1 cellular context compared by ENCODE assay signal in the genomic region with DNA sequence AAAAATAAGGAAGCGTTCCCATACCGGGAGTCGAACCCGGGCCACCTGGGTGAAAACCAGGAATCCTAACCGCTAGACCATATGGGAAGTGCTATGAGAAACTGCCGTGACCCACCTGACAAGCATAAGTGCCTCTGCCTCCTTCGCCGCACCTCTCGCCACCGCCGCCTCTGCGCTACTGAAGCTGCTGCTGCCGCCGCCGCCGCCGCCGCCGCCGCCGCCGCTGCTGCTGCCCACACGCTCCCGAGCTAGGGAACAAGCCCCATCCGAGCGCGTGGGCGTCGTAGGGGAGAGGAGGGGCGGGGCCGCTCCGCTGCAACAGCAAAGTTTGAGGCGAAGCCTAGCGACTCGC.
TF ChIP-seq lines count a peak whose summit lies in the region.

No MANE protein-coding gene starts in this region.

TF ChIP-seq in K562, 482 proteins besides CTCF, POLR2A, EP300 and RAD21 (continued from another document):
- 0 out of 2 replicates have a peak, but pooled peaks have one; percentile 2 for TF ChIP-seq ZNF592 (IDR thresholded peaks at IDR 0.05)
- TF ChIP-seq RBFOX2 (IDR thresholded peaks at IDR 0.05; ENCODE audit: low read depth, low read length), result peak; percentile 63
- TF ChIP-seq ZNF699 (CRISPR knock-in tag; IDR thresholded peaks at IDR 0.05; ENCODE audit: insufficient replicate concordance), result no peak
- no peak for TF ChIP-seq SUPT5H (IDR thresholded peaks at IDR 0.05)
- TF ChIP-seq TBP (optimal IDR thresholded peaks at IDR 0.05; ENCODE audit: low read depth, low read length), result peak; percentile 99
- peak; percentile 9; the same call in 1 of the 2 replicates for TF ChIP-seq FOSL1 (tag; conservative IDR thresholded peaks at IDR 0.05)
- TF ChIP-seq POLR2H (tag; IDR thresholded peaks at IDR 0.05; ENCODE audit: low read depth), result peak; percentile 99
- peak; percentile 65; the same call in 1 of the 2 replicates for TF ChIP-seq NKRF (IDR thresholded peaks at IDR 0.05; ENCODE audit: borderline replicate concordance)
- TF ChIP-seq, protein P1, sequence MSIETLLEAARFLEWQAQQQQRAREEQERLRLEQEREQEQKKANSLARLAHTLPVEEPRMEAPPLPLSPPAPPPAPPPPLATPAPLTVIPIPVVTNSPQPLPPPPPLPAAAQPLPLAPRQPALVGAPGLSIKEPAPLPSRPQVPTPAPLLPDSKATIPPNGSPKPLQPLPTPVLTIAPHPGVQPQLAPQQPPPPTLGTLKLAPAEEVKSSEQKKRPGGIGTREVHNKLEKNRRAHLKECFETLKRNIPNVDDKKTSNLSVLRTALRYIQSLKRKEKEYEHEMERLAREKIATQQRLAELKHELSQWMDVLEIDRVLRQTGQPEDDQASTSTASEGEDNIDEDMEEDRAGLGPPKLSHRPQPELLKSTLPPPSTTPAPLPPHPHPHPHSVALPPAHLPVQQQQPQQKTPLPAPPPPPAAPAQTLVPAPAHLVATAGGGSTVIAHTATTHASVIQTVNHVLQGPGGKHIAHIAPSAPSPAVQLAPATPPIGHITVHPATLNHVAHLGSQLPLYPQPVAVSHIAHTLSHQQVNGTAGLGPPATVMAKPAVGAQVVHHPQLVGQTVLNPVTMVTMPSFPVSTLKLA (conservative IDR thresholded peaks at IDR 0.05), result peak in 1 of 2 experiments; percentile 11; a peak in 2 of 4 replicates
- peak; percentile 9; the same call in 1 of the 2 replicates for TF ChIP-seq MYC (IDR thresholded peaks at IDR 0.05; ENCODE audit: low read depth, low read length)
- TF ChIP-seq MYC (CRISPR knock-in tag; IDR thresholded peaks at IDR 0.05; ENCODE audit: borderline replicate concordance, low read depth), result no peak
- TF ChIP-seq POLR3A (IDR thresholded peaks at IDR 0.05; ENCODE audit: borderline replicate concordance, extremely low read depth, insufficient read depth, insufficient read length), result peak; percentile 84
- TF ChIP-seq, protein P2, sequence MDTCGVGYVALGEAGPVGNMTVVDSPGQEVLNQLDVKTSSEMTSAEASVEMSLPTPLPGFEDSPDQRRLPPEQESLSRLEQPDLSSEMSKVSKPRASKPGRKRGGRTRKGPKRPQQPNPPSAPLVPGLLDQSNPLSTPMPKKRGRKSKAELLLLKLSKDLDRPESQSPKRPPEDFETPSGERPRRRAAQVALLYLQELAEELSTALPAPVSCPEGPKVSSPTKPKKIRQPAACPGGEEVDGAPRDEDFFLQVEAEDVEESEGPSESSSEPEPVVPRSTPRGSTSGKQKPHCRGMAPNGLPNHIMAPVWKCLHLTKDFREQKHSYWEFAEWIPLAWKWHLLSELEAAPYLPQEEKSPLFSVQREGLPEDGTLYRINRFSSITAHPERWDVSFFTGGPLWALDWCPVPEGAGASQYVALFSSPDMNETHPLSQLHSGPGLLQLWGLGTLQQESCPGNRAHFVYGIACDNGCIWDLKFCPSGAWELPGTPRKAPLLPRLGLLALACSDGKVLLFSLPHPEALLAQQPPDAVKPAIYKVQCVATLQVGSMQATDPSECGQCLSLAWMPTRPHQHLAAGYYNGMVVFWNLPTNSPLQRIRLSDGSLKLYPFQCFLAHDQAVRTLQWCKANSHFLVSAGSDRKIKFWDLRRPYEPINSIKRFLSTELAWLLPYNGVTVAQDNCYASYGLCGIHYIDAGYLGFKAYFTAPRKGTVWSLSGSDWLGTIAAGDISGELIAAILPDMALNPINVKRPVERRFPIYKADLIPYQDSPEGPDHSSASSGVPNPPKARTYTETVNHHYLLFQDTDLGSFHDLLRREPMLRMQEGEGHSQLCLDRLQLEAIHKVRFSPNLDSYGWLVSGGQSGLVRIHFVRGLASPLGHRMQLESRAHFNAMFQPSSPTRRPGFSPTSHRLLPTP (IDR thresholded peaks at IDR 0.05; ENCODE audit: borderline replicate concordance, extremely low read depth, insufficient read length), result peak; percentile 67
- peak; percentile 60; the same call in 1 of the 2 replicates for TF ChIP-seq CGGBP1 (CRISPR knock-in tag; IDR thresholded peaks at IDR 0.05)
- TF ChIP-seq, protein P3, sequence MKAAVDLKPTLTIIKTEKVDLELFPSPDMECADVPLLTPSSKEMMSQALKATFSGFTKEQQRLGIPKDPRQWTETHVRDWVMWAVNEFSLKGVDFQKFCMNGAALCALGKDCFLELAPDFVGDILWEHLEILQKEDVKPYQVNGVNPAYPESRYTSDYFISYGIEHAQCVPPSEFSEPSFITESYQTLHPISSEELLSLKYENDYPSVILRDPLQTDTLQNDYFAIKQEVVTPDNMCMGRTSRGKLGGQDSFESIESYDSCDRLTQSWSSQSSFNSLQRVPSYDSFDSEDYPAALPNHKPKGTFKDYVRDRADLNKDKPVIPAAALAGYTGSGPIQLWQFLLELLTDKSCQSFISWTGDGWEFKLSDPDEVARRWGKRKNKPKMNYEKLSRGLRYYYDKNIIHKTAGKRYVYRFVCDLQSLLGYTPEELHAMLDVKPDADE (conservative IDR thresholded peaks at IDR 0.05; ENCODE audit: control insufficient read depth, low read depth, low read length), result peak; percentile 54
- TF ChIP-seq ZBTB40 (IDR thresholded peaks at IDR 0.05), result peak; percentile 82
- TF ChIP-seq ZBTB40 (CRISPR knock-in tag; IDR thresholded peaks at IDR 0.05), result no peak
- peak; percentile 63 for TF ChIP-seq U2AF1 (optimal IDR thresholded peaks at IDR 0.05; ENCODE audit: low read depth, low read length)
- TF ChIP-seq BDP1 (IDR thresholded peaks at IDR 0.05; ENCODE audit: insufficient read depth, insufficient read length), result peak; percentile 49
- 0 out of 4 replicates have a peak, but pooled peaks of 1 of the 2 experiments have one; percentile 6 for TF ChIP-seq ETV6 (IDR thresholded peaks at IDR 0.05; ENCODE audit: borderline replicate concordance in 1 of 2, low read depth in 2 of 2, low read length in 1 of 2)
- TF ChIP-seq ETV6 (CRISPR knock-in tag; IDR thresholded peaks at IDR 0.05; ENCODE audit: borderline replicate concordance), result no peak
- 0 out of 2 replicates have a peak, but pooled peaks have one; percentile 27 for TF ChIP-seq ZNF764 (CRISPR knock-in tag; IDR thresholded peaks at IDR 0.05; ENCODE audit: low read depth)
- TF ChIP-seq ZBTB1 (CRISPR knock-in tag; IDR thresholded peaks at IDR 0.05; ENCODE audit: borderline replicate concordance, low read depth), result no peak
- no peak for TF ChIP-seq TBL1XR1 (IDR thresholded peaks at IDR 0.05; ENCODE audit: low read length in 2 of 2)
- TF ChIP-seq TEAD4 (IDR thresholded peaks at IDR 0.05; ENCODE audit: low read length), result peak; percentile 53; the same call in 1 of the 2 replicates
- TF ChIP-seq TEAD4 (CRISPR knock-in tag; IDR thresholded peaks at IDR 0.05; ENCODE audit: borderline replicate concordance), result no peak
- TF ChIP-seq TAF1 (IDR thresholded peaks at IDR 0.05; ENCODE audit: control insufficient read depth, extremely low read depth, insufficient read depth, low read length, severe bottlenecking), result peak; percentile 75
- peak; percentile 98 for TF ChIP-seq EGR1 (conservative IDR thresholded peaks at IDR 0.05)
- TF ChIP-seq BRF1 (IDR thresholded peaks at IDR 0.05; ENCODE audit: borderline replicate concordance, extremely low read depth, insufficient read length), result peak; percentile 30
- TF ChIP-seq ZBED1 (IDR thresholded peaks at IDR 0.05), result 0 out of 2 replicates have a peak, but pooled peaks have one; percentile 23
- TF ChIP-seq CHCHD3 (CRISPR knock-in tag; IDR thresholded peaks at IDR 0.05), result no peak
- TF ChIP-seq KAT7 (CRISPR knock-in tag; IDR thresholded peaks at IDR 0.05; ENCODE audit: borderline replicate concordance), result 0 out of 2 replicates have a peak, but pooled peaks have one; percentile 15
